In the genomic region with DNA sequence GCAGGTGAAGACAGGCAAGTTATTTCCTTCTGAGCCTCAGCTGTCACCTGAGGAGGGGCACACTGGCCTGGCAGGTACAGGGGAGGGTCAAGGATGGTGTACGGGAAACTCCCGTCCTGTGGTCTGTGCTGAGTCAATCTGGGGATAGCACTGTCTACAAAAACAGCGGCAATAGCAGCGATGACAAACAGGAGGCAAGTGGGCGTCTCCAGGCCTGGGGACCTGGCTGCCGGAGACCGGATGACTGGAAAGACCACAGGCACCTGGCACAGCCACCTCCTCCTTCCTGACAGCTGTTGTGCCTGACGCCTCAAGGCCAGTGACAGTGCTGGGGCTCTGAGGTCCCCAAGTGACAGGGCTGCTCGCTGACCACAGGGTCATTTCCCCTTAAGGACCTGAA, we compare ENCODE assay signal across 9 cellular contexts.
DNase-seq lines count a peak whose midpoint lies in the region; ATAC-seq and TF ChIP-seq lines count a peak whose summit lies in the region.
"Had no signal": no experiment of that assay in that cellular context is flagged by ENCODE, and none has a peak within 500 bp of the region (broad histone marks: within the 10 kb centered on the region; RNA-seq: fewer than 3 reads in every experiment).

No MANE protein-coding gene starts in this region.

- BruUV-seq in Caco-2 (replicated peaks; lab: Mats Ljungman, UMichigan): no TSS peak

- H3K36me3 ChIP-seq in Caco-2 (ENCODE audit: control insufficient read depth, insufficient read depth, low read length): no peaks in the 10 kb centered on the region

- H3K27ac Mint-ChIP-seq in central memory CD8-positive, alpha-beta T cell (ENCODE audit: low read depth): peak overlapping the region; percentile 42
- H3K27ac Mint-ChIP-seq in osteocyte (ENCODE audit: unreplicated experiment): no peak overlapping the region
- H3K27ac Mint-ChIP-seq in Caco-2 (ENCODE audit: unreplicated experiment): no peak overlapping the region

- no peaks in the 10 kb centered on the region for H3K9me3 ChIP-seq in Caco-2

- no peaks in the 10 kb centered on the region for H3K36me3 Mint-ChIP-seq in central memory CD8-positive, alpha-beta T cell (ENCODE audit: insufficient read depth)
- H3K36me3 Mint-ChIP-seq in osteocyte (ENCODE audit: unreplicated experiment): no peaks in the 10 kb centered on the region
- no peaks in the 10 kb centered on the region for H3K36me3 Mint-ChIP-seq in Caco-2 (ENCODE audit: insufficient read depth, unreplicated experiment)

- no peaks in the 10 kb centered on the region for H3K9me3 Mint-ChIP-seq in central memory CD8-positive, alpha-beta T cell
- H3K9me3 Mint-ChIP-seq in osteocyte (ENCODE audit: unreplicated experiment): peaks cover 8% of the 10 kb centered on the region
- H3K9me3 Mint-ChIP-seq in Caco-2 (ENCODE audit: unreplicated experiment): no peaks in the 10 kb centered on the region

- CTCF ChIA-PET in Caco-2 (lab: Charles Lee): no interaction called here

- no peak for DNase-seq in central memory CD8-positive, alpha-beta T cell (ENCODE audit: low spot score in 2 of 2)
- DNase-seq in NCI-H1048 (lab: John Stamatoyannopoulos, UW) (no peak), kidney glomerular epithelial cell (lab: John Stamatoyannopoulos, UW) (no peak), osteocyte (ENCODE audit: extremely low spot score, unreplicated experiment) (no peak), Caco-2 (no peak)
- DNase-seq: caudate nucleus had no signal

- no peak overlapping the region for H3K4me3 ChIP-seq in Caco-2 (ENCODE audit: low read depth, low read length)

- H3K4me3 Mint-ChIP-seq in central memory CD8-positive, alpha-beta T cell: no peak overlapping the region
- H3K4me3 Mint-ChIP-seq in osteocyte (ENCODE audit: unreplicated experiment): no peak overlapping the region
- no peak overlapping the region for H3K4me3 Mint-ChIP-seq in Caco-2 (ENCODE audit: unreplicated experiment)

- H3K4me1 ChIP-seq in Caco-2: no peaks in the 10 kb centered on the region

- H3K27me3 ChIP-seq in Caco-2 (replicated peaks; ENCODE audit: control insufficient read depth, insufficient read depth, low read length): no peaks in the 10 kb centered on the region; the same call in 1 of the 2 replicates

- TF ChIP-seq CTCF in osteocyte (IDR thresholded peaks at IDR 0.05) (no peak), Caco-2 (IDR thresholded peaks at IDR 0.05; ENCODE audit: insufficient read depth in 1 of 2, low read depth in 1 of 2, low read length in 1 of 2, severe bottlenecking in 1 of 2, unreplicated experiment in 1 of 2) (no peak)

- POLR2A ChIA-PET in Caco-2 (lab: Charles Lee): no interaction called here

- peaks cover 35% of the 10 kb centered on the region for H3K27me3 Mint-ChIP-seq in central memory CD8-positive, alpha-beta T cell
- H3K27me3 Mint-ChIP-seq in osteocyte (ENCODE audit: unreplicated experiment) (no peaks in the 10 kb centered on the region), Caco-2 (ENCODE audit: insufficient read depth, unreplicated experiment) (peaks cover 5% of the 10 kb centered on the region)

- ATAC-seq in GM18499 (IDR thresholded peaks at IDR 0.05; ENCODE audit: insufficient read depth, unreplicated experiment): peak; percentile 96
- ATAC-seq in GM21381 (IDR thresholded peaks at IDR 0.05; ENCODE audit: unreplicated experiment): peak; percentile 89
- peak; percentile 93 for ATAC-seq in HG03432 (IDR thresholded peaks at IDR 0.05; ENCODE audit: unreplicated experiment)
- peak; percentile 19 for ATAC-seq in central memory CD8-positive, alpha-beta T cell (replicated peaks; ENCODE audit: extremely low read depth, poor library complexity, severe bottlenecking)

- no peaks in the 10 kb centered on the region for H3K4me1 Mint-ChIP-seq in central memory CD8-positive, alpha-beta T cell
- H3K4me1 Mint-ChIP-seq in osteocyte (ENCODE audit: unreplicated experiment) (peaks cover 5% of the 10 kb centered on the region), Caco-2 (ENCODE audit: low read depth, unreplicated experiment) (no peaks in the 10 kb centered on the region)

- intact Hi-C loops in Caco-2 (cut with micrococcal nuclease; ENCODE audit: unreplicated experiment): no loop called here

Comparison
In these comparisons a context has a peak if more than half of its experiments do, and no peak if none do; other contexts are left out.
1. ATAC-seq: peak in every context shown above with its lines; median percentile 96 in GM18499; 93 in HG03432; 89 in GM21381; 19 in central memory CD8-positive, alpha-beta T cell.